8 cellular contexts compared by ENCODE assay signal in genomic region chr12:15910468-15910863, GRCh38. TPM values are rescaled to one million over a fixed set of nuclear protein-coding genes. Genes with fewer than 3 reads are reported as not detected.
A peak's percentile ranks its signal among the peaks of the same experiment; 100 is the strongest.
DNase-seq lines count a peak whose midpoint lies in the region; ATAC-seq, FAIRE-seq and TF ChIP-seq lines count a peak whose summit lies in the region.

No MANE protein-coding gene starts in this region.

- no peak for TF ChIP-seq EP300 in tibial nerve (IDR thresholded peaks at IDR 0.05)

- H3K36me3 Mint-ChIP-seq in activated naive CD4-positive, alpha-beta T cell treated with anti-CD3 and anti-CD28 coated beads, Interleukin-2, amount 10 ng/mL, durations not matched to agents 7 days and 5 days: peaks cover 3% of the 10 kb centered on the region
- peaks cover 2% of the 10 kb centered on the region for H3K36me3 Mint-ChIP-seq in activated naive CD8-positive, alpha-beta T cell
- no peaks in the 10 kb centered on the region for H3K36me3 Mint-ChIP-seq in memory B cell

- H3K4me3 Mint-ChIP-seq in activated naive CD4-positive, alpha-beta T cell treated with anti-CD3 and anti-CD28 coated beads, Interleukin-2, amount 10 ng/mL, durations not matched to agents 7 days and 5 days: peak overlapping the region; percentile 77
- peak overlapping the region; percentile 85 for H3K4me3 Mint-ChIP-seq in activated naive CD8-positive, alpha-beta T cell
- H3K4me3 Mint-ChIP-seq in memory B cell: peak overlapping the region; percentile 94

- H3K27me3 ChIP-seq in tibial nerve: no peaks in the 10 kb centered on the region

- H3K9me3 ChIP-seq in tibial nerve: no peaks in the 10 kb centered on the region

- no peaks in the 10 kb centered on the region for H3K27me3 Mint-ChIP-seq in activated naive CD4-positive, alpha-beta T cell treated with anti-CD3 and anti-CD28 coated beads, Interleukin-2, amount 10 ng/mL, durations not matched to agents 7 days and 5 days
- no peaks in the 10 kb centered on the region for H3K27me3 Mint-ChIP-seq in activated naive CD8-positive, alpha-beta T cell
- H3K27me3 Mint-ChIP-seq in memory B cell: no peaks in the 10 kb centered on the region

- H3K27ac Mint-ChIP-seq in activated naive CD4-positive, alpha-beta T cell treated with anti-CD3 and anti-CD28 coated beads, Interleukin-2, amount 10 ng/mL, durations not matched to agents 7 days and 5 days: no peak overlapping the region
- H3K27ac Mint-ChIP-seq in activated naive CD8-positive, alpha-beta T cell: peak overlapping the region; percentile 66
- H3K27ac Mint-ChIP-seq in memory B cell: peak overlapping the region; percentile 96

- peak overlapping the region in 3 of 4 donors; percentile 92 to 96 (median 95) for H3K27ac ChIP-seq in tibial nerve

- peaks cover 23% of the 10 kb centered on the region for H3K4me1 Mint-ChIP-seq in activated naive CD4-positive, alpha-beta T cell treated with anti-CD3 and anti-CD28 coated beads, Interleukin-2, amount 10 ng/mL, durations not matched to agents 7 days and 5 days
- H3K4me1 Mint-ChIP-seq in activated naive CD8-positive, alpha-beta T cell (ENCODE audit: low read depth): peaks cover 20% of the 10 kb centered on the region
- peaks cover 8% of the 10 kb centered on the region for H3K4me1 Mint-ChIP-seq in memory B cell

- TF ChIP-seq CTCF in tibial nerve (IDR thresholded peaks at IDR 0.05): no peak

- CTCF ChIA-PET in activated naive CD4-positive, alpha-beta T cell treated with anti-CD3 and anti-CD28 coated beads, Interleukin-2, amount 10 ng/mL, durations not matched to agents 7 days and 5 days (lab: Charles Lee): interaction anchor here (1.0 to 2.4 kb wide), 5 partner anchors 10 to 634 kb away, joined by 3 to 21 read pairs (median 4); no protein-coding TSS in a partner anchor

- 58 to 61% methylated on average over 5 of the region's 5 CpGs for WGBS in tibial nerve, 2 donors

- H3K4me1 ChIP-seq in tibial nerve: peaks cover 0 to 17% (median 0%) of the 10 kb centered on the region in 4 donors

- peaks cover 0 to 20% (median 0%) of the 10 kb centered on the region in 3 donors for H3K36me3 ChIP-seq in tibial nerve

- peak overlapping the region; percentile 71 to 99 (median 88) for H3K4me3 ChIP-seq in tibial nerve

- no peak for ATAC-seq in memory B cell (ENCODE audit: low read depth)

- no peaks in the 10 kb centered on the region for H3K9me3 Mint-ChIP-seq in activated naive CD4-positive, alpha-beta T cell treated with anti-CD3 and anti-CD28 coated beads, Interleukin-2, amount 10 ng/mL, durations not matched to agents 7 days and 5 days
- H3K9me3 Mint-ChIP-seq in activated naive CD8-positive, alpha-beta T cell (ENCODE audit: low read depth): no peaks in the 10 kb centered on the region
- no peaks in the 10 kb centered on the region for H3K9me3 Mint-ChIP-seq in memory B cell

- no peak for DNase-seq in activated naive CD4-positive, alpha-beta T cell treated with anti-CD3 and anti-CD28 coated beads, Interleukin-2, amount 10 ng/mL, durations not matched to agents 7 days and 5 days
- DNase-seq in activated naive CD4-positive, alpha-beta T cell treated with anti-CD3 and anti-CD28 coated beads, Interleukin-2, amount 50 U/mL, for 16 hours: no peak
- no peak for DNase-seq in memory B cell (ENCODE audit: low spot score in 2 of 2)
- DNase-seq in tibial nerve (ENCODE audit: low spot score in 2 of 2): no peak
- DNase-seq in GM19239 (ENCODE audit: insufficient read length, low spot score): no peak
- DNase-seq in NCI-H748 (lab: John Stamatoyannopoulos, UW; ENCODE audit: unreplicated experiment): no peak
- DNase-seq in NCI-H2196 (lab: John Stamatoyannopoulos, UW; ENCODE audit: unreplicated experiment): no peak

- TF ChIP-seq POLR2A in tibial nerve (IDR thresholded peaks at IDR 0.05): no peak

- FAIRE-seq in GM19239 (lab: Jason Lieb, UNC): no peak

RNA-seq across cellular contexts. Expression of gene DERA, which starts 0.7 kb away (rescaled TPM):
- total RNA-seq in tibial nerve: 10 to 100 TPM; 30.9 to 40.6 (median 34.9) TPM

RNA-seq across cellular contexts. Expression of gene STRAP, which starts 28.3 kb away (rescaled TPM):
- total RNA-seq in tibial nerve: 10 to 100 TPM; 36.1 to 62.7 (median 45.1) TPM
